1 cellular context compared by ENCODE assay signal in genomic region chr1:67835663-67836452, GRCh38.
TF ChIP-seq lines count a peak whose summit lies in the region.

No MANE protein-coding gene starts in this region.

TF ChIP-seq in HEK293, 187 proteins besides CTCF, POLR2A, EP300 and RAD21 (continued from another document):
- TF ChIP-seq PBX3 (CRISPR knock-in tag; IDR thresholded peaks at IDR 0.05) (no peak), ZNF366 (tag by site-specific recombination; conservative IDR thresholded peaks at IDR 0.05) (0 out of 2 replicates have a peak, but pooled peaks have one; percentile 21), ZNF600 (tag by site-specific recombination; IDR thresholded peaks at IDR 0.05) (peak; percentile 83), ZNF398 (tag by site-specific recombination; IDR thresholded peaks at IDR 0.05) (0 out of 2 replicates have a peak, but pooled peaks have one; percentile 8), FEZF1 (tag by site-specific recombination; IDR thresholded peaks at IDR 0.05) (peak; percentile 79), GFI1B (tag by site-specific recombination; IDR thresholded peaks at IDR 0.05) (0 out of 2 replicates have a peak, but pooled peaks have one; percentile 43), GLI2 (tag by site-specific recombination; IDR thresholded peaks at IDR 0.05; ENCODE audit: borderline replicate concordance, low read depth) (peak; percentile 37; the same call in 1 of the 2 replicates), IKZF3 (tag by site-specific recombination; IDR thresholded peaks at IDR 0.05) (peak; percentile 50), ZBTB8A (tag by site-specific recombination; IDR thresholded peaks at IDR 0.05) (peak; percentile 42), ZBTB1 (tag by site-specific recombination; IDR thresholded peaks at IDR 0.05) (0 out of 2 replicates have a peak, but pooled peaks have one; percentile 32)
